In genomic region chr1:33370286-33370685, GRCh38 we compare ENCODE assay signal across 1 cellular context.
TF ChIP-seq lines count a peak whose summit lies in the region.

No MANE protein-coding gene starts in this region.

TF ChIP-seq in IMR-90, 13 proteins besides CTCF, POLR2A, EP300 and RAD21 (continued from another document):
- TF ChIP-seq USF2 (IDR thresholded peaks at IDR 0.05; ENCODE audit: low read depth, low read length) (no peak), ELK1 (IDR thresholded peaks at IDR 0.05; ENCODE audit: borderline replicate concordance, low read depth, low read length) (no peak), SMC3 (IDR thresholded peaks at IDR 0.05; ENCODE audit: low read depth, low read length) (peak; percentile 27)
